Comparison of ENCODE assay signal across 8 cellular contexts in the genomic region with DNA sequence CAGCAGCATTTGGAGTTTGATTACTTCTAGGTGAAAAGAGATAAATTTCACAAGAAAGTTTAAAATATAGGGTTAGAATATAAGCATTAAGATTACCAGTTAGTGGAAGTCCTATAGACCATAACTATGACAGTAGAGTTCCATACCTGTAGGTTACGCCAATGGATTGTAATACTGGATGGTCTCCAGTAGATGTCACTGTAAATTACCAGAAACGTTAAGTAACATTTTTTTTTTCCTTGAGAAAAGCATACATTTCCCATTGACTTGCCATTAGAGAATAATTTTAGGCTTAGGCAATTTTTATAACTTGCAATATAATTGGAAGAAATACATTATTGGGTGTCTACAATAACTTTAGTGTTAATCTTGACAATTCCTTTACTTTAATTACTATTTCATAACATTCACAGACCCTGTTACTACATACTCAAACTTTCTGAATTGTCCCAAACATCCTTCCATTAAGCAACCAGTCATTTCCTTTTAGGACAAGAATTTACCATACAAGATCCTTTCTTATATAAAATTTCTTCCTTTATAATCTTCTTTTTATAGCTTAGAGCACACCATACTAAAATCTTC.
DNase-seq lines count a peak whose midpoint lies in the region; TF ChIP-seq lines count a peak whose summit lies in the region.

No MANE protein-coding gene starts in this region.

- no peaks in the 10 kb centered on the region for H3K9me3 ChIP-seq in uterus

- H3K4me1 ChIP-seq in uterus = no peaks in the 10 kb centered on the region

- no peaks in the 10 kb centered on the region for H3K27me3 ChIP-seq in uterus

- no peak overlapping the region for H3K4me3 ChIP-seq in HFF-Myc (replicated peaks; ENCODE audit: low read depth, low read length)
- H3K4me3 ChIP-seq in retinal pigment epithelial cell (ENCODE audit: low read length) = no peak overlapping the region
- no peak overlapping the region for H3K4me3 ChIP-seq in uterus

- no peaks in the 10 kb centered on the region for H3K36me3 ChIP-seq in uterus

- intact Hi-C loops in uterus (cut with DNase I; ENCODE audit: low total_unique reads) = no loop called here

- DNase-seq in NCI-H2029 treated with DMSO at 0.1 percent for 48 hours (lab: John Stamatoyannopoulos, UW) (peak; percentile 9), NCI-H2029 (lab: John Stamatoyannopoulos, UW) (no peak), HFF-Myc (ENCODE audit: extremely low read depth, low read depth) (no peak), NCI-H1930 (lab: John Stamatoyannopoulos, UW) (peak; percentile 5 to 20), dermis blood vessel endothelial cell (peak; percentile 29), retinal pigment epithelial cell (ENCODE audit: low read depth) (peak; percentile 5), uterus (no peak)
- DNase-seq in activated CD4-positive, alpha-beta T cell treated with anti-CD3 and anti-CD28 coated beads for 4 hours = no peak

- H3K27ac ChIP-seq in uterus = no peak overlapping the region

- no peak for TF ChIP-seq POLR2A in uterus (IDR thresholded peaks at IDR 0.05)

- TF ChIP-seq CTCF in HFF-Myc (IDR thresholded peaks at IDR 0.05; ENCODE audit: low read depth, low read length, missing control alignments) (peak; percentile 21), retinal pigment epithelial cell (conservative IDR thresholded peaks at IDR 0.05; ENCODE audit: low read depth, low read length) (peak; percentile 58), uterus (IDR thresholded peaks at IDR 0.05) (no peak)

Comparison
In these comparisons a context has a peak if more than half of its experiments do, and no peak if none do; other contexts are left out.
1. DNase-seq: peak in NCI-H2029 treated with DMSO at 0.1 percent for 48 hours (single experiment), NCI-H1930 (2 of 2), dermis blood vessel endothelial cell (single experiment) and retinal pigment epithelial cell (single experiment); none in NCI-H2029 (single experiment), HFF-Myc (single experiment), activated CD4-positive, alpha-beta T cell treated with anti-CD3 and anti-CD28 coated beads for 4 hours (0 of 2) and uterus (0 of 2).
2. CTCF ChIP-seq: peak in HFF-Myc (single experiment) and retinal pigment epithelial cell (single experiment); none in uterus (0 of 4).